16 cellular contexts compared by ENCODE assay signal in the genomic region with DNA sequence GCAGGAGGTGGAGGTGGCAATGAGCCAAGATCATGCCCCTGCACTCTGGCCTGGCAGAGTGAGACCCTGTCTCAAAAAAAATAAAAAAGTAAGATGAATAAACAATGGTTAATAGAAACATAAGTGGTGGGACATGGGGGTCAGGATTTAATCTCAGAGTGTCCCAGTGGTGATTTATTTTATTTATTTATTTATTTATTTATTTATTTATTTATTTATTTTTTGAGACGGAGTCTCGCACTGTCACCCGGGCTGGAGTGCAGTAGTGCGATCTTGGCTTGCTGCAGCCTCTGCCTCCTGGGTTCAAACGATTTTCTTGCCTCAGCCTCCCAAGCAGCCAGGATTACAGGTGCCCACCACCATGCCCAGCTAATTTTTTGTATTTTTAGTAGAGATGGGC.
DNase-seq lines count a peak whose midpoint lies in the region; ATAC-seq and TF ChIP-seq lines count a peak whose summit lies in the region.
"Had no signal": no experiment of that assay in that cellular context is flagged by ENCODE, and none has a peak within 500 bp of the region (broad histone marks: within the 10 kb centered on the region; RNA-seq: fewer than 3 reads in every experiment).

No MANE protein-coding gene starts in this region.

- peaks cover 8% of the 10 kb centered on the region for H3K9me3 Mint-ChIP-seq in activated naive CD8-positive, alpha-beta T cell treated with anti-CD3 and anti-CD28 coated beads, Interleukin-2, amount 10 ng/mL, durations not matched to agents 7 days and 5 days
- H3K9me3 Mint-ChIP-seq in activated naive CD8-positive, alpha-beta T cell treated with anti-CD3 and anti-CD28 coated beads for 36 hours: peaks cover 1% of the 10 kb centered on the region
- H3K9me3 Mint-ChIP-seq in natural killer cell: no peaks in the 10 kb centered on the region

- H3K27ac Mint-ChIP-seq in activated naive CD8-positive, alpha-beta T cell treated with anti-CD3 and anti-CD28 coated beads, Interleukin-2, amount 10 ng/mL, durations not matched to agents 7 days and 5 days: peak overlapping the region; percentile 90
- H3K27ac Mint-ChIP-seq in activated naive CD8-positive, alpha-beta T cell treated with anti-CD3 and anti-CD28 coated beads for 36 hours: no peak overlapping the region
- H3K27ac Mint-ChIP-seq in T-helper 17 cell: peak overlapping the region; percentile 90
- peak overlapping the region; percentile 89 to 96 for H3K27ac Mint-ChIP-seq in natural killer cell
- H3K27ac Mint-ChIP-seq: B cell, HFFc6 had no signal

- no peak overlapping the region for H3K4me3 Mint-ChIP-seq in activated naive CD8-positive, alpha-beta T cell treated with anti-CD3 and anti-CD28 coated beads, Interleukin-2, amount 10 ng/mL, durations not matched to agents 7 days and 5 days
- no peak overlapping the region for H3K4me3 Mint-ChIP-seq in activated naive CD8-positive, alpha-beta T cell treated with anti-CD3 and anti-CD28 coated beads for 36 hours
- no peak overlapping the region for H3K4me3 Mint-ChIP-seq in T-helper 17 cell
- peak overlapping the region; percentile 84 for H3K4me3 Mint-ChIP-seq in natural killer cell
- H3K4me3 Mint-ChIP-seq: B cell, HFFc6, IgD-negative memory B cell had no signal

- peaks cover 8 to 9% of the 10 kb centered on the region in 2 donors for H3K4me1 ChIP-seq in gastrocnemius medialis

- H3K4me3 ChIP-seq in gastrocnemius medialis: no peak overlapping the region
- H3K4me3 ChIP-seq: GM12878, HAP-1 had no signal

- POLR2A ChIA-PET in activated naive CD8-positive, alpha-beta T cell treated with anti-CD3 and anti-CD28 coated beads, Interleukin-2, amount 10 ng/mL, durations not matched to agents 7 days and 5 days (lab: Charles Lee): interaction anchor here (1.5 to 1.9 kb wide), 2 partner anchors 10 to 11 kb away, joined by 3 to 4 read pairs; no protein-coding TSS in a partner anchor

- peaks cover 15% of the 10 kb centered on the region for H3K36me3 Mint-ChIP-seq in activated naive CD8-positive, alpha-beta T cell treated with anti-CD3 and anti-CD28 coated beads, Interleukin-2, amount 10 ng/mL, durations not matched to agents 7 days and 5 days
- no peaks in the 10 kb centered on the region for H3K36me3 Mint-ChIP-seq in activated naive CD8-positive, alpha-beta T cell treated with anti-CD3 and anti-CD28 coated beads for 36 hours
- H3K36me3 Mint-ChIP-seq in T-helper 17 cell (ENCODE audit: low read depth): no peaks in the 10 kb centered on the region
- no peaks in the 10 kb centered on the region for H3K36me3 Mint-ChIP-seq in natural killer cell

- no peaks in the 10 kb centered on the region for H3K36me3 ChIP-seq in gastrocnemius medialis
- H3K36me3 ChIP-seq: HAP-1 had no signal

- no peak overlapping the region for H3K27ac ChIP-seq in gastrocnemius medialis
- H3K27ac ChIP-seq: C4-2B, KMS-11 had no signal

- intact Hi-C loops in natural killer cell (cut with micrococcal nuclease): loop anchor here (2.0 kb wide), 2 partner anchors 19 to 589 kb away; no protein-coding TSS in a partner anchor
- intact Hi-C loops in gastrocnemius medialis (cut with DNase I; ENCODE audit: low total_unique reads): no loop called here

- H3K27me3 ChIP-seq in gastrocnemius medialis: no peaks in the 10 kb centered on the region

- ATAC-seq in activated naive CD8-positive, alpha-beta T cell treated with anti-CD3 and anti-CD28 coated beads, Interleukin-2, amount 10 ng/mL, durations not matched to agents 7 days and 5 days (ENCODE audit: low read depth): no peak
- no peak for ATAC-seq in T-helper 17 cell
- no peak for ATAC-seq in natural killer cell
- no peak for ATAC-seq in GM21619 (IDR thresholded peaks at IDR 0.05; ENCODE audit: unreplicated experiment)
- ATAC-seq in gastrocnemius medialis: no peak
- ATAC-seq: GM12878 had no signal

- peaks cover 25% of the 10 kb centered on the region for H3K4me1 Mint-ChIP-seq in activated naive CD8-positive, alpha-beta T cell treated with anti-CD3 and anti-CD28 coated beads, Interleukin-2, amount 10 ng/mL, durations not matched to agents 7 days and 5 days
- peaks cover 15% of the 10 kb centered on the region for H3K4me1 Mint-ChIP-seq in activated naive CD8-positive, alpha-beta T cell treated with anti-CD3 and anti-CD28 coated beads for 36 hours
- H3K4me1 Mint-ChIP-seq in T-helper 17 cell (peaks cover 7% of the 10 kb centered on the region), natural killer cell (peaks cover 50 to 55% of the 10 kb centered on the region in 2 donors)
- H3K4me1 Mint-ChIP-seq: B cell had no signal

- TF ChIP-seq POLR2A in gastrocnemius medialis (IDR thresholded peaks at IDR 0.05): no peak

- TF ChIP-seq CTCF in natural killer cell (IDR thresholded peaks at IDR 0.05) (no peak), gastrocnemius medialis (IDR thresholded peaks at IDR 0.05 in 4 of 5, conservative IDR thresholded peaks at IDR 0.05 in 1 of 5) (no peak)

- peaks cover 15% of the 10 kb centered on the region for H3K27me3 Mint-ChIP-seq in activated naive CD8-positive, alpha-beta T cell treated with anti-CD3 and anti-CD28 coated beads, Interleukin-2, amount 10 ng/mL, durations not matched to agents 7 days and 5 days
- H3K27me3 Mint-ChIP-seq in activated naive CD8-positive, alpha-beta T cell treated with anti-CD3 and anti-CD28 coated beads for 36 hours: no peaks in the 10 kb centered on the region
- no peaks in the 10 kb centered on the region for H3K27me3 Mint-ChIP-seq in T-helper 17 cell
- H3K27me3 Mint-ChIP-seq in natural killer cell (ENCODE audit: low read depth in 2 of 2): peaks cover 0 to 3% of the 10 kb centered on the region in 2 donors
- H3K27me3 Mint-ChIP-seq: B cell, IgD-negative memory B cell had no signal

- H3K9me3 ChIP-seq in T-helper 17 cell (ENCODE audit: control insufficient read depth, low read length, poor library complexity, severe bottlenecking) (no peaks in the 10 kb centered on the region), gastrocnemius medialis (no peaks in the 10 kb centered on the region)
- H3K9me3 ChIP-seq: HAP-1 had no signal

- no peak for DNase-seq in activated naive CD8-positive, alpha-beta T cell treated with anti-CD3 and anti-CD28 coated beads, Interleukin-2, amount 10 ng/mL, durations not matched to agents 7 days and 5 days
- DNase-seq in activated naive CD8-positive, alpha-beta T cell treated with anti-CD3 and anti-CD28 coated beads for 36 hours: no peak
- DNase-seq in T-helper 17 cell (no peak), natural killer cell (no peak), NCI-H526 (lab: John Stamatoyannopoulos, UW) (no peak), gastrocnemius medialis (no peak)
- DNase-seq: DMS79, GOT3, HFFc6 had no signal

- in situ Hi-C loops in gastrocnemius medialis (cut with MboI; ENCODE audit: low sequenced_read_pairs in 4 of 4): no loop called here
